16 cellular contexts compared by ENCODE assay signal in genomic region chr14:50631408-50631821, GRCh38. TPM values are rescaled to one million over a fixed set of nuclear protein-coding genes. Genes with fewer than 3 reads are reported as not detected.
DNase-seq lines count a peak whose midpoint lies in the region; TF ChIP-seq lines count a peak whose summit lies in the region.
"Had no signal": no experiment of that assay in that cellular context is flagged by ENCODE, and none has a peak within 500 bp of the region (broad histone marks: within the 10 kb centered on the region; RNA-seq: fewer than 3 reads in every experiment).

No MANE protein-coding gene starts in this region.

- H3K36me3 Mint-ChIP-seq in chondrocyte (ENCODE audit: low read depth) = peaks cover 8% of the 10 kb centered on the region
- H3K36me3 Mint-ChIP-seq in nephron progenitor cell (ENCODE audit: low read depth) = peaks cover 12% of the 10 kb centered on the region

- peaks cover 24 to 39% of the 10 kb centered on the region in 2 experiments for H3K36me3 ChIP-seq in SK-N-SH (replicated peaks in 1 of 2; ENCODE audit: control insufficient read depth in 1 of 2, insufficient read depth in 2 of 2, low read length in 1 of 2)
- H3K36me3 ChIP-seq in neuronal stem cell (replicated peaks in 1 of 2; ENCODE audit: control insufficient read depth in 2 of 2, insufficient read depth in 2 of 2, low read length in 2 of 2) = peaks cover 3 to 87% of the 10 kb centered on the region in 2 donors

- no peak overlapping the region for H3K4ac ChIP-seq in neuronal stem cell (ENCODE audit: low read length)

- no peak overlapping the region for H3K23ac ChIP-seq in neuronal stem cell (ENCODE audit: low read depth, low read length, poor library complexity)

- no peak overlapping the region for H3K18ac ChIP-seq in neuronal stem cell (ENCODE audit: low read length)

- peak overlapping the region; percentile 88 for H3K27ac Mint-ChIP-seq in chondrocyte (ENCODE audit: unreplicated experiment)
- peak overlapping the region; percentile 23 for H3K27ac Mint-ChIP-seq in nephron progenitor cell

- H3K9me3 Mint-ChIP-seq in chondrocyte (ENCODE audit: low read depth) = no peaks in the 10 kb centered on the region
- H3K9me3 Mint-ChIP-seq in nephron progenitor cell = no peaks in the 10 kb centered on the region

- H2BK15ac ChIP-seq in neuronal stem cell (ENCODE audit: low read length) = no peak overlapping the region

- no peak for TF ChIP-seq EP300 in SK-N-SH (IDR thresholded peaks at IDR 0.05; ENCODE audit: borderline replicate concordance in 1 of 2, low read depth in 1 of 2, low read length in 1 of 2)

- no peak for TF ChIP-seq CTCF in SK-N-SH (IDR thresholded peaks at IDR 0.05)
- no peak for TF ChIP-seq CTCF in chondrocyte (IDR thresholded peaks at IDR 0.05)
- TF ChIP-seq CTCF in nephron progenitor cell (IDR thresholded peaks at IDR 0.05) = no peak

- H2BK5ac ChIP-seq in neuronal stem cell (ENCODE audit: low read length) = no peak overlapping the region

- no peak overlapping the region for H2BK12ac ChIP-seq in neuronal stem cell (ENCODE audit: low read length)

- H4K20me1 ChIP-seq in SK-N-SH (ENCODE audit: insufficient read depth) = no peaks in the 10 kb centered on the region

- H2BK120ac ChIP-seq in neuronal stem cell (ENCODE audit: low read depth, low read length) = no peak overlapping the region

- H3K79me2 ChIP-seq in SK-N-SH (ENCODE audit: insufficient read depth) = 0 out of 2 replicates have a peak, but pooled peaks cover 2% of the 10 kb centered on the region

- no peak overlapping the region for H3K14ac ChIP-seq in neuronal stem cell (ENCODE audit: low read length)

- no peaks in the 10 kb centered on the region for H3K79me1 ChIP-seq in neuronal stem cell (ENCODE audit: low read depth, low read length)

- no peaks in the 10 kb centered on the region for H3K9me2 ChIP-seq in SK-N-SH

- H3K27me3 Mint-ChIP-seq in chondrocyte (ENCODE audit: low read depth) (no peaks in the 10 kb centered on the region), nephron progenitor cell (ENCODE audit: low read depth, poor library complexity) (no peaks in the 10 kb centered on the region)

- H4K8ac ChIP-seq in neuronal stem cell (ENCODE audit: low read depth, low read length) = no peak overlapping the region

- H3K9me3 ChIP-seq in SK-N-SH (no peaks in the 10 kb centered on the region), neuronal stem cell (replicated peaks in 1 of 2; ENCODE audit: control insufficient read depth in 2 of 2, insufficient read depth in 1 of 2, low read depth in 1 of 2, low read length in 2 of 2) (no peaks in the 10 kb centered on the region)

- H2AFZ ChIP-seq in SK-N-SH (ENCODE audit: low read depth) (no peak overlapping the region; the same call in 1 of the 2 replicates), neuronal stem cell (ENCODE audit: low read length) (no peak overlapping the region)

- peaks cover 7% of the 10 kb centered on the region for H3F3A ChIP-seq in SK-N-SH (replicated peaks; ENCODE audit: insufficient read depth)

- peak overlapping the region; percentile 1 for H3K4me3 Mint-ChIP-seq in chondrocyte (ENCODE audit: unreplicated experiment)
- no peak overlapping the region for H3K4me3 Mint-ChIP-seq in nephron progenitor cell

- DNase-seq in G401 (ENCODE audit: low spot score) (peak; percentile 67), SK-N-SH (no peak), chondrocyte (ENCODE audit: low spot score) (no peak), nephron progenitor cell (no peak), neuronal stem cell (ENCODE audit: low spot score) (no peak), epidermal melanocyte (ENCODE audit: insufficient read length, low spot score) (no peak), NCI-H1048 (lab: John Stamatoyannopoulos, UW) (no peak)
- DNase-seq: DMS153, KBM-7, NCI-H1694 treated with DMSO at 0.1 percent for 48 hours, NCI-H510A, SIG-M5, SW 1271 had no signal

- H3K9ac ChIP-seq in SK-N-SH (no peak overlapping the region), neuronal stem cell (ENCODE audit: low read depth, low read length, poor library complexity) (no peak overlapping the region)

- H3K27me3 ChIP-seq in SK-N-SH (ENCODE audit: insufficient read depth) (no peaks in the 10 kb centered on the region), neuronal stem cell (ENCODE audit: control insufficient read depth in 3 of 3, insufficient read depth in 3 of 3, low read depth in 1 of 3, low read length in 3 of 3) (no peaks in the 10 kb centered on the region)

- H3K4me1 ChIP-seq in SK-N-SH (ENCODE audit: control insufficient read depth in 1 of 2, insufficient read depth in 2 of 2, low read depth in 1 of 2, low read length in 1 of 2) (peaks cover 0 to 18% of the 10 kb centered on the region in 2 experiments; a peak in 3 of 4 replicates), neuronal stem cell (ENCODE audit: control insufficient read depth in 2 of 2, insufficient read depth in 1 of 2, low read depth in 1 of 2, low read length in 2 of 2) (no peaks in the 10 kb centered on the region)

- WGBS in SK-N-SH (ENCODE audit: low lambda C conversion rate) = 63% methylated on average over 4 of the region's 4 CpGs
- WGBS in neuronal stem cell (ENCODE audit: extremely low coverage in 2 of 2, insufficient read length in 2 of 2, insufficient replicate concordance in 1 of 2), 2 donors = no CpG with 5 or more reads among the region's 4 CpGs

- no peak for TF ChIP-seq RAD21 in SK-N-SH (IDR thresholded peaks at IDR 0.05; ENCODE audit: low read length)

- in situ Hi-C loops in G401 (cut with HindIII; ENCODE audit: low sequenced_read_pairs) = no loop called here

- no peak overlapping the region for H4K91ac ChIP-seq in neuronal stem cell (ENCODE audit: low read depth, low read length, poor library complexity)

- CTCF ChIA-PET in SK-N-SH (lab: Yijun Ruan, JAX) = interaction anchor here (0.7 to 2.0 kb wide), 5 partner anchors 12 to 146 kb away, joined by 3 to 9 read pairs (median 3); no protein-coding TSS in a partner anchor

- H3K27ac ChIP-seq in SK-N-SH (ENCODE audit: low read depth in 2 of 2, low read length in 1 of 2) (peak overlapping the region; percentile 48 to 71), neuronal stem cell (replicated peaks; ENCODE audit: low read length) (no peak overlapping the region)
- H3K27ac ChIP-seq: C4-2B, HL-60 had no signal

- POLR2A ChIA-PET in SK-N-SH (lab: Yijun Ruan, JAX) = no interaction called here

- H3K4me1 Mint-ChIP-seq in chondrocyte (ENCODE audit: low read depth) (peaks cover 26% of the 10 kb centered on the region), nephron progenitor cell (no peaks in the 10 kb centered on the region)

- H3K4me3 ChIP-seq in SK-N-SH (ENCODE audit: low read depth in 2 of 2, low read length in 1 of 2) = 0 out of 4 replicates have a peak overlapping the region, but pooled peaks of 1 of the 2 experiments have one; percentile 4
- no peak overlapping the region for H3K4me3 ChIP-seq in neuronal stem cell (ENCODE audit: low read length in 2 of 2)
- H3K4me3 ChIP-seq: GM12878 had no signal

- no peak overlapping the region for H2AK5ac ChIP-seq in neuronal stem cell (ENCODE audit: low read depth, low read length)

- H3K4me2 ChIP-seq in SK-N-SH (no peak overlapping the region), neuronal stem cell (ENCODE audit: insufficient read depth, low read length, poor library complexity, severe bottlenecking) (no peak overlapping the region)

TF ChIP-seq in SK-N-SH, 30 proteins besides CTCF, POLR2A, EP300 and RAD21:
- TF ChIP-seq TCF12 (IDR thresholded peaks at IDR 0.05) = peak; percentile 65
- TF ChIP-seq PBX3 (IDR thresholded peaks at IDR 0.05) = peak; percentile 83
- TF ChIP-seq SIN3A (IDR thresholded peaks at IDR 0.05; ENCODE audit: borderline replicate concordance, low read depth, low read length) = no peak
- peak; percentile 27; the same call in 1 of the 2 replicates for TF ChIP-seq JUND (IDR thresholded peaks at IDR 0.05)

RNA-seq across cellular contexts. Expression of gene SAV1, which starts 36.7 kb away (rescaled TPM):
- 28.8 and 29.8 TPM in 2 replicates for total RNA-seq in G401 (2014; rRNA removed; shearing (Covaris generic))
- 8.9 and 9.2 TPM in 2 replicates for polyA plus RNA-seq in SK-N-SH (2012; rRNA removed)
- polyA plus RNA-seq in SK-N-SH (2012; cell fraction: cytosol; rRNA removed) = 14.4 and 17.2 TPM in 2 replicates
- 3.5 and 6.3 TPM in 2 replicates for polyA plus RNA-seq in SK-N-SH (2012; cell fraction: nucleus; rRNA removed)
- 25.1 to 29.6 TPM (median 28.2 TPM) in 3 replicates for total RNA-seq in chondrocyte
- 29.2 TPM for polyA plus RNA-seq in neuronal stem cell (2013, experiment 1 of 2)
- 30.1 TPM for polyA plus RNA-seq in neuronal stem cell (2013, experiment 2 of 2)
